1 cellular context compared by ENCODE assay signal in the genomic region with DNA sequence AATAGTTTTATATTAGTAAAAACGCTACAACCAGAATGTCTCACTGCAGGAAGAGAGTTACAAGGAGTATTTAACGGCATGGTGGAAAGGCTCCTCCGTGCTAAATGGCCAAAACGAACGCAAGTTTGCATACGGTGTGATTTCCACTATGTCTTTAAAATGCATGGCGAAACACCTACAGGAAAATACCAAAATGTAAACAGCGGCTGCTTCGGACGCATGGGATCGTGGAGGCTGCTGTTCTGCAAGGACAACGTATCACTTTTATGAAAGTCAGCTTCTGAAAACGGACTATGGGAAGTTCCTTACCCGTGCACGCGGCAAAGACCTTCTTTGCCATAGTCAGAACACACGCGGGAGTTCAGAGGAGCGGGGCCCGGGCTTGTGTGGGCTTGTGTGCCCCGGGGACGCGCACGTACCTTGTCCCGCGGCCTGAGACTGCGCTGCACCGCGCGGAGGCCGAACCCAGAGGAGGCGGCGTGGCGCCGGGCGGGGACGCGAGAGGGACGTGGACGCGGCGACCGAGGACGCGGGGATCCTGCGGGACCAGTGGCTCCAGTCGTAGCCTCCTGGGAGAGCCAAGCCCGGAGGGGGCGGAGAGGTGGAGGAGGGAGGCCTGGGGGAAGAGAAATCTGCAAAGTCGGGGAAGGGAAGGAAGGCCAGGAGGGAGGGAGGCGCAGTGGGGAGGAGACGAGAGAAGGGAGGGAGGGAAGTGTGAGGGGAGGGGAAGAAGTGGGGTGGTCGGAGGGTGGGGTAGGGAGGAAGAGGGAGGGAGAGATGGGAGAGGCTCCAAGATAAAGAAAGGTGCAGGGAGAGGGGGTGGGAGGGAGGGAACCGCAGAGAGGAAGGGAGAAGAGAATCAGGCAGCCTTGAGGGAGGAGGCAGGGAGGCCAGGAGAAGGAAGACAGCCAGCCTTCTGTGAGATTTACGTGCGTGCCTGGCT.
TF ChIP-seq lines count a peak whose summit lies in the region.

TSS of gene CMBL (minus strand) at position 697 of the 943 bp plus-strand sequence. CDS start 17,140 bp downstream, outside the sequence.

TF ChIP-seq in HepG2, 621 proteins besides CTCF, POLR2A, EP300 and RAD21 (continued from another document):
- TF ChIP-seq SOX6 (IDR thresholded peaks at IDR 0.05) (no peak), SOX6 (CRISPR knock-in tag; IDR thresholded peaks at IDR 0.05) (0 out of 2 replicates have a peak, but pooled peaks have one; percentile 26), GATA4 (IDR thresholded peaks at IDR 0.05; ENCODE audit: borderline replicate concordance, low read depth) (no peak), SCMH1 (CRISPR knock-in tag; IDR thresholded peaks at IDR 0.05; ENCODE audit: borderline replicate concordance) (no peak), CENPX (CRISPR knock-in tag; IDR thresholded peaks at IDR 0.05) (no peak), CBX2 (IDR thresholded peaks at IDR 0.05; ENCODE audit: low read depth, low read length) (no peak), CBX2 (CRISPR knock-in tag; IDR thresholded peaks at IDR 0.05; ENCODE audit: low read depth) (no peak), YEATS2 (CRISPR knock-in tag; IDR thresholded peaks at IDR 0.05; ENCODE audit: borderline replicate concordance) (peak; percentile 65), PHB2 (IDR thresholded peaks at IDR 0.05; ENCODE audit: partially characterized antibody) (no peak), ZNF280D (CRISPR knock-in tag; IDR thresholded peaks at IDR 0.05) (no peak), ZNF260 (CRISPR knock-in tag; IDR thresholded peaks at IDR 0.05; ENCODE audit: borderline replicate concordance, low read depth) (no peak), SMAD3 (CRISPR knock-in tag; IDR thresholded peaks at IDR 0.05) (no peak), TSC22D2 (CRISPR knock-in tag; IDR thresholded peaks at IDR 0.05; ENCODE audit: borderline replicate concordance) (0 out of 2 replicates have a peak, but pooled peaks have one; percentile 19), MAFK (conservative IDR thresholded peaks at IDR 0.05 in 1 of 2, IDR thresholded peaks at IDR 0.05 in 1 of 2; ENCODE audit: low read length in 2 of 2) (no peak), PAX8 (CRISPR knock-in tag; IDR thresholded peaks at IDR 0.05; ENCODE audit: borderline replicate concordance) (no peak), SIX4 (CRISPR knock-in tag; IDR thresholded peaks at IDR 0.05) (no peak), ZNF792 (CRISPR knock-in tag; IDR thresholded peaks at IDR 0.05) (0 out of 2 replicates have a peak, but pooled peaks have one; percentile 20), CEBPB (IDR thresholded peaks at IDR 0.05; ENCODE audit: borderline replicate concordance, low read depth, low read length) (no peak), ASH2L (IDR thresholded peaks at IDR 0.05; ENCODE audit: insufficient read length, low read depth, low read length) (peak; percentile 68)
- TF ChIP-seq, protein P1, sequence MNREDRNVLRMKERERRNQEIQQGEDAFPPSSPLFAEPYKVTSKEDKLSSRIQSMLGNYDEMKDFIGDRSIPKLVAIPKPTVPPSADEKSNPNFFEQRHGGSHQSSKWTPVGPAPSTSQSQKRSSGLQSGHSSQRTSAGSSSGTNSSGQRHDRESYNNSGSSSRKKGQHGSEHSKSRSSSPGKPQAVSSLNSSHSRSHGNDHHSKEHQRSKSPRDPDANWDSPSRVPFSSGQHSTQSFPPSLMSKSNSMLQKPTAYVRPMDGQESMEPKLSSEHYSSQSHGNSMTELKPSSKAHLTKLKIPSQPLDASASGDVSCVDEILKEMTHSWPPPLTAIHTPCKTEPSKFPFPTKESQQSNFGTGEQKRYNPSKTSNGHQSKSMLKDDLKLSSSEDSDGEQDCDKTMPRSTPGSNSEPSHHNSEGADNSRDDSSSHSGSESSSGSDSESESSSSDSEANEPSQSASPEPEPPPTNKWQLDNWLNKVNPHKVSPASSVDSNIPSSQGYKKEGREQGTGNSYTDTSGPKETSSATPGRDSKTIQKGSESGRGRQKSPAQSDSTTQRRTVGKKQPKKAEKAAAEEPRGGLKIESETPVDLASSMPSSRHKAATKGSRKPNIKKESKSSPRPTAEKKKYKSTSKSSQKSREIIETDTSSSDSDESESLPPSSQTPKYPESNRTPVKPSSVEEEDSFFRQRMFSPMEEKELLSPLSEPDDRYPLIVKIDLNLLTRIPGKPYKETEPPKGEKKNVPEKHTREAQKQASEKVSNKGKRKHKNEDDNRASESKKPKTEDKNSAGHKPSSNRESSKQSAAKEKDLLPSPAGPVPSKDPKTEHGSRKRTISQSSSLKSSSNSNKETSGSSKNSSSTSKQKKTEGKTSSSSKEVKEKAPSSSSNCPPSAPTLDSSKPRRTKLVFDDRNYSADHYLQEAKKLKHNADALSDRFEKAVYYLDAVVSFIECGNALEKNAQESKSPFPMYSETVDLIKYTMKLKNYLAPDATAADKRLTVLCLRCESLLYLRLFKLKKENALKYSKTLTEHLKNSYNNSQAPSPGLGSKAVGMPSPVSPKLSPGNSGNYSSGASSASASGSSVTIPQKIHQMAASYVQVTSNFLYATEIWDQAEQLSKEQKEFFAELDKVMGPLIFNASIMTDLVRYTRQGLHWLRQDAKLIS (CRISPR knock-in tag; IDR thresholded peaks at IDR 0.05), result no peak
- TF ChIP-seq, protein P2, sequence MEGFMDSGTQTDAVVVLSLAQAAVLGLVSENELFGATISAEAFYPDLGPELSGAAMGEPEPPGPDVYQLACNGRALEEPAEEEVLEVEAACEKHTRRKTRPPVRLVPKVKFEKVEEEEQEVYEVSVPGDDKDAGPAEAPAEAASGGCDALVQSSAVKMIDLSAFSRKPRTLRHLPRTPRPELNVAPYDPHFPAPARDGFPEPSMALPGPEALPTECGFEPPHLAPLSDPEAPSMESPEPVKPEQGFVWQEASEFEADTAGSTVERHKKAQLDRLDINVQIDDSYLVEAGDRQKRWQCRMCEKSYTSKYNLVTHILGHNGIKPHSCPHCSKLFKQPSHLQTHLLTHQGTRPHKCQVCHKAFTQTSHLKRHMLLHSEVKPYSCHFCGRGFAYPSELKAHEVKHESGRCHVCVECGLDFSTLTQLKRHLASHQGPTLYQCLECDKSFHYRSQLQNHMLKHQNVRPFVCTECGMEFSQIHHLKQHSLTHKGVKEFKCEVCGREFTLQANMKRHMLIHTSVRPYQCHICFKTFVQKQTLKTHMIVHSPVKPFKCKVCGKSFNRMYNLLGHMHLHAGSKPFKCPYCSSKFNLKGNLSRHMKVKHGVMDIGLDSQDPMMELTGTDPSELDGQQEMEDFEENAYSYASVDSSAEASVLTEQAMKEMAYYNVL (CRISPR knock-in tag; IDR thresholded peaks at IDR 0.05; ENCODE audit: borderline replicate concordance), result 0 out of 2 replicates have a peak, but pooled peaks have one; percentile 36
- TF ChIP-seq, protein P3, sequence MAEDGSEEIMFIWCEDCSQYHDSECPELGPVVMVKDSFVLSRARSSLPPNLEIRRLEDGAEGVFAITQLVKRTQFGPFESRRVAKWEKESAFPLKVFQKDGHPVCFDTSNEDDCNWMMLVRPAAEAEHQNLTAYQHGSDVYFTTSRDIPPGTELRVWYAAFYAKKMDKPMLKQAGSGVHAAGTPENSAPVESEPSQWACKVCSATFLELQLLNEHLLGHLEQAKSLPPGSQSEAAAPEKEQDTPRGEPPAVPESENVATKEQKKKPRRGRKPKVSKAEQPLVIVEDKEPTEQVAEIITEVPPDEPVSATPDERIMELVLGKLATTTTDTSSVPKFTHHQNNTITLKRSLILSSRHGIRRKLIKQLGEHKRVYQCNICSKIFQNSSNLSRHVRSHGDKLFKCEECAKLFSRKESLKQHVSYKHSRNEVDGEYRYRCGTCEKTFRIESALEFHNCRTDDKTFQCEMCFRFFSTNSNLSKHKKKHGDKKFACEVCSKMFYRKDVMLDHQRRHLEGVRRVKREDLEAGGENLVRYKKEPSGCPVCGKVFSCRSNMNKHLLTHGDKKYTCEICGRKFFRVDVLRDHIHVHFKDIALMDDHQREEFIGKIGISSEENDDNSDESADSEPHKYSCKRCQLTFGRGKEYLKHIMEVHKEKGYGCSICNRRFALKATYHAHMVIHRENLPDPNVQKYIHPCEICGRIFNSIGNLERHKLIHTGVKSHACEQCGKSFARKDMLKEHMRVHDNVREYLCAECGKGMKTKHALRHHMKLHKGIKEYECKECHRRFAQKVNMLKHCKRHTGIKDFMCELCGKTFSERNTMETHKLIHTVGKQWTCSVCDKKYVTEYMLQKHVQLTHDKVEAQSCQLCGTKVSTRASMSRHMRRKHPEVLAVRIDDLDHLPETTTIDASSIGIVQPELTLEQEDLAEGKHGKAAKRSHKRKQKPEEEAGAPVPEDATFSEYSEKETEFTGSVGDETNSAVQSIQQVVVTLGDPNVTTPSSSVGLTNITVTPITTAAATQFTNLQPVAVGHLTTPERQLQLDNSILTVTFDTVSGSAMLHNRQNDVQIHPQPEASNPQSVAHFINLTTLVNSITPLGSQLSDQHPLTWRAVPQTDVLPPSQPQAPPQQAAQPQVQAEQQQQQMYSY (CRISPR knock-in tag; IDR thresholded peaks at IDR 0.05), result no peak
- TF ChIP-seq, protein P4, sequence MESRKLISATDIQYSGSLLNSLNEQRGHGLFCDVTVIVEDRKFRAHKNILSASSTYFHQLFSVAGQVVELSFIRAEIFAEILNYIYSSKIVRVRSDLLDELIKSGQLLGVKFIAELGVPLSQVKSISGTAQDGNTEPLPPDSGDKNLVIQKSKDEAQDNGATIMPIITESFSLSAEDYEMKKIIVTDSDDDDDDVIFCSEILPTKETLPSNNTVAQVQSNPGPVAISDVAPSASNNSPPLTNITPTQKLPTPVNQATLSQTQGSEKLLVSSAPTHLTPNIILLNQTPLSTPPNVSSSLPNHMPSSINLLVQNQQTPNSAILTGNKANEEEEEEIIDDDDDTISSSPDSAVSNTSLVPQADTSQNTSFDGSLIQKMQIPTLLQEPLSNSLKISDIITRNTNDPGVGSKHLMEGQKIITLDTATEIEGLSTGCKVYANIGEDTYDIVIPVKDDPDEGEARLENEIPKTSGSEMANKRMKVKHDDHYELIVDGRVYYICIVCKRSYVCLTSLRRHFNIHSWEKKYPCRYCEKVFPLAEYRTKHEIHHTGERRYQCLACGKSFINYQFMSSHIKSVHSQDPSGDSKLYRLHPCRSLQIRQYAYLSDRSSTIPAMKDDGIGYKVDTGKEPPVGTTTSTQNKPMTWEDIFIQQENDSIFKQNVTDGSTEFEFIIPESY (CRISPR knock-in tag; IDR thresholded peaks at IDR 0.05), result 0 out of 2 replicates have a peak, but pooled peaks have one; percentile 6
